Comparison of ENCODE assay signal across 1 cellular context in the genomic region with DNA sequence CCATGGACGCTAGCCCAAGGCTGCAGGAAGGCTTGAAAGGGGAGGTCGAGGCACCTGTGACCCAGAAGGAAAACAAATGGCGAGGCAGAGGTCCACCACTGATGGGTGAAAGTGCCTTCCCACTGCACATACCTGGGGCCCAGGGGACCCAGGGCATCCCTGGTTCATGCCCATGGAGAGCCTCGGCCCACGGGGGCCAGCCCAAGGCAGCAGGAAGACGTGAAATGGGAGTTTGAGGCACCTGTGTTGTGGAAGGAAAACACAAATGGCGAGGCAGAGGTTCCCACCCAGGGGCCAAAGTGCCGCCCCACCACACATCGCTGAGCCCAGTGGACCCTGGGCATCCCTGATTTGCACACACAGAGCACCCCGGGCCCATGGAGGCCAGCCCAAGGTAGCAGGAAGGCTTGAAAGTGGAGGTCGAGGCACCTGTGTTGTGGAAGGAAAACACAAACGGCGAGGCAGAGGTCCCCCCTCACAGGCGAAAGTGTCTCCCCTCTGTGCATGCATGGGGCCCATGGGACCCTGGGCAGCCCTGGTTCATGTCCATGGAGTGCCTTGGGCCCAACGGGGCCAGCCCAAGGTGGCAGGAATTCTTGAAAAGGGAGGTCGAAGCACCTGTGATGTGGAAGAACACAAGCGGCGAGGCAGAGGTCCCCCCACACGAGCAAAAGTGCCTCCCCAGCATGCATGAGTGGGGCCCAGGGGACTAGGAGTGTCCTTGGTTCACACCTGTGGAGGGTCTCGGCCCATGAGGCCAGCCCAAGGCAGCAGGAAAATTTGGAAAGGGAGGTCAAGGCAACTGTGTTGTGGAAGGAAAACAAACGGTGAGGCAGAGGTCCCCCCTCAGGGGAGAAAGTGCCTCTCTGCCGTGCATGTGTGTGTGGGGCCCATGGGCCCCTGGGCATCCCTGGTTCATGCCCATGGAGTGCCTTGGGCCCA.
TF ChIP-seq lines count a peak whose summit lies in the region.

No MANE protein-coding gene starts in this region.

TF ChIP-seq in liver, 16 proteins besides CTCF, POLR2A, EP300 and RAD21 (continued from another document):
- no peak for TF ChIP-seq ZBTB33 (IDR thresholded peaks at IDR 0.05)
- no peak for TF ChIP-seq HNF4A (conservative IDR thresholded peaks at IDR 0.05)
- no peak for TF ChIP-seq MAX (IDR thresholded peaks at IDR 0.05)
- no peak for TF ChIP-seq YY1 (IDR thresholded peaks at IDR 0.05)
- no peak for TF ChIP-seq JUND (IDR thresholded peaks at IDR 0.05)
- no peak for TF ChIP-seq RXRA (IDR thresholded peaks at IDR 0.05)
- TF ChIP-seq SP1 (IDR thresholded peaks at IDR 0.05): no peak
- no peak for TF ChIP-seq GABPA (IDR thresholded peaks at IDR 0.05 in 1 of 2, conservative IDR thresholded peaks at IDR 0.05 in 1 of 2)
- TF ChIP-seq ATF3 (IDR thresholded peaks at IDR 0.05): no peak
- TF ChIP-seq, protein P1, sequence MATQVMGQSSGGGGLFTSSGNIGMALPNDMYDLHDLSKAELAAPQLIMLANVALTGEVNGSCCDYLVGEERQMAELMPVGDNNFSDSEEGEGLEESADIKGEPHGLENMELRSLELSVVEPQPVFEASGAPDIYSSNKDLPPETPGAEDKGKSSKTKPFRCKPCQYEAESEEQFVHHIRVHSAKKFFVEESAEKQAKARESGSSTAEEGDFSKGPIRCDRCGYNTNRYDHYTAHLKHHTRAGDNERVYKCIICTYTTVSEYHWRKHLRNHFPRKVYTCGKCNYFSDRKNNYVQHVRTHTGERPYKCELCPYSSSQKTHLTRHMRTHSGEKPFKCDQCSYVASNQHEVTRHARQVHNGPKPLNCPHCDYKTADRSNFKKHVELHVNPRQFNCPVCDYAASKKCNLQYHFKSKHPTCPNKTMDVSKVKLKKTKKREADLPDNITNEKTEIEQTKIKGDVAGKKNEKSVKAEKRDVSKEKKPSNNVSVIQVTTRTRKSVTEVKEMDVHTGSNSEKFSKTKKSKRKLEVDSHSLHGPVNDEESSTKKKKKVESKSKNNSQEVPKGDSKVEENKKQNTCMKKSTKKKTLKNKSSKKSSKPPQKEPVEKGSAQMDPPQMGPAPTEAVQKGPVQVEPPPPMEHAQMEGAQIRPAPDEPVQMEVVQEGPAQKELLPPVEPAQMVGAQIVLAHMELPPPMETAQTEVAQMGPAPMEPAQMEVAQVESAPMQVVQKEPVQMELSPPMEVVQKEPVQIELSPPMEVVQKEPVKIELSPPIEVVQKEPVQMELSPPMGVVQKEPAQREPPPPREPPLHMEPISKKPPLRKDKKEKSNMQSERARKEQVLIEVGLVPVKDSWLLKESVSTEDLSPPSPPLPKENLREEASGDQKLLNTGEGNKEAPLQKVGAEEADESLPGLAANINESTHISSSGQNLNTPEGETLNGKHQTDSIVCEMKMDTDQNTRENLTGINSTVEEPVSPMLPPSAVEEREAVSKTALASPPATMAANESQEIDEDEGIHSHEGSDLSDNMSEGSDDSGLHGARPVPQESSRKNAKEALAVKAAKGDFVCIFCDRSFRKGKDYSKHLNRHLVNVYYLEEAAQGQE (IDR thresholded peaks at IDR 0.05): no peak
- TF ChIP-seq HNF4G (IDR thresholded peaks at IDR 0.05): no peak
- no peak for TF ChIP-seq FOXA1 (IDR thresholded peaks at IDR 0.05)
TF ChIP-seq in liver: peak in this region for 0.
